In the genomic region with DNA sequence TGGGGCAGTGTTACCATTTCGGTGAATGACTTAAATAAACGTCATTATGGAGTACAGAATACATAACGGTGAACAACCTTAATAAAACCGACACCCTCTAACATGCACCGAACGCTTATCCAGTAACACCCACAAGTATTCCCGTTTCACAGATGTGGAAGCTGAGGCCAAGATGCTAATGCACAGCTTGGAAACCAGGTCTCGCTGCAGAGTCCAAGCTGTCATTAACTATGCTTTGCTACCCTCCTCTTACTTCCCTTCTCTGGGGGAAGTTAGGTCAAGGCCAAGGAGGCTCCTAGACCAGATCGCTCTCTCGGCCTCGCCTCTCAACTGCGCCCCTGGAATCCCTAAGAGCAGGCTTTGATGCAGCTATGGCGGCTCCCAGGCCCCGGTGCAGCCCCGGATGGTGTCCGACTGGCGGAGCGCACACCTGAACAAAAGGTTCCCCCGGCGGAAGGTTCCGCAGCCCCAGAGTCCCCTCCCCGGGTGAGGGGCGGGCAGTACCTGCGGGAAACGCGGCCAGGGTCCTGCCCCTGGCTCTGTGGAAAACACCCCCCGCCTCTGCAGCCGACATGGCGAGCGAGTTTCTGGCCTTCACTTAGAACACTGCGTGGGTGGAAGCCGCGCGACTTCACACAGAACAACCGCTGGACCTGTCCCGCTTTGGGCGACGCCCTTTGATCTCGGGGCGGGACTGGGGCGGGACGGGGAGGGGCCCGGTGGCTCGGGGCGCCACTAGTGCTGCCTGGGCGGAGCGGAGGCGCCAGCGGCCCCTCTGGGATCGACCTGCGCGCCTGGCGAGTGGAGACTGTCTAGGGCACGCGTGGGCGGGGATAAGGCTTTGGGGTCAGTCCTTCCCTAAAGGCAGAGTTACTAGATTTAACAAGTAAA, we compare ENCODE assay signal across 8 cellular contexts. TPM values are rescaled to one million over a fixed set of nuclear protein-coding genes. Genes with fewer than 3 reads are reported as not detected.
DNase-seq lines count a peak whose midpoint lies in the region; ATAC-seq and TF ChIP-seq lines count a peak whose summit lies in the region.

CPPED1 (minus strand) TSS at position 685 of the 891 bp plus-strand sequence; CDS start at position 574, 111 bp downstream.

- no peaks in the 10 kb centered on the region for H3K9me3 Mint-ChIP-seq in activated CD4-positive, alpha-beta T cell treated with anti-CD3 and anti-CD28 coated beads, Interleukin-2, amount 10 ng/mL, durations not matched to agents 24 days and 14 days

- peaks cover 14% of the 10 kb centered on the region for H3K36me3 Mint-ChIP-seq in activated CD4-positive, alpha-beta T cell treated with anti-CD3 and anti-CD28 coated beads, Interleukin-2, amount 10 ng/mL, durations not matched to agents 24 days and 14 days (ENCODE audit: low read depth)

- no peak for TF ChIP-seq CTCF in AG09319 (IDR thresholded peaks at IDR 0.05; ENCODE audit: low read depth, low read length)
- no peak for TF ChIP-seq CTCF in coronary artery (IDR thresholded peaks at IDR 0.05)

- ATAC-seq in GM19035 (IDR thresholded peaks at IDR 0.05; ENCODE audit: unreplicated experiment) (peak; percentile 83), HG03342 (IDR thresholded peaks at IDR 0.05; ENCODE audit: unreplicated experiment) (peak; percentile 89)

- H3K4me3 Mint-ChIP-seq in activated CD4-positive, alpha-beta T cell treated with anti-CD3 and anti-CD28 coated beads, Interleukin-2, amount 10 ng/mL, durations not matched to agents 24 days and 14 days, result peak within 1 kb of the TSS; percentile 94

- no peaks in the 10 kb centered on the region for H3K27me3 Mint-ChIP-seq in activated CD4-positive, alpha-beta T cell treated with anti-CD3 and anti-CD28 coated beads, Interleukin-2, amount 10 ng/mL, durations not matched to agents 24 days and 14 days

- H3K27ac Mint-ChIP-seq in activated CD4-positive, alpha-beta T cell treated with anti-CD3 and anti-CD28 coated beads, Interleukin-2, amount 10 ng/mL, durations not matched to agents 24 days and 14 days, result peak within 1 kb of the TSS; percentile 94

- H3K4me3 ChIP-seq in coronary artery, result peak within 1 kb of the TSS; percentile 73

- peak within 1 kb of the TSS; percentile 50 to 84 for H3K27ac ChIP-seq in coronary artery

- intact Hi-C loops in activated CD4-positive, alpha-beta T cell treated with anti-CD3 and anti-CD28 coated beads, Interleukin-2, amount 10 ng/mL, durations not matched to agents 24 days and 14 days (cut with micrococcal nuclease), result loop anchor here (1.0 to 5.0 kb wide), 5 partner anchors 53 to 721 kb away; no protein-coding TSS in a partner anchor

- peaks cover 33% of the 10 kb centered on the region for H3K4me1 Mint-ChIP-seq in activated CD4-positive, alpha-beta T cell treated with anti-CD3 and anti-CD28 coated beads, Interleukin-2, amount 10 ng/mL, durations not matched to agents 24 days and 14 days

- peak; percentile 81 for DNase-seq in AG09319 (ENCODE audit: extremely low read depth, low read depth)
- DNase-seq in NCI-H510A treated with DMSO at 0.1 percent for 48 hours (lab: John Stamatoyannopoulos, UW), result peak; percentile 73
- peak; percentile 97 for DNase-seq in activated CD4-positive, alpha-beta T cell treated with anti-CD3 and anti-CD28 coated beads, Interleukin-2, amount 10 ng/mL, durations not matched to agents 24 days and 14 days
- DNase-seq in coronary artery (ENCODE audit: low spot score), result peak; percentile 90
- peak; percentile 97 for DNase-seq in left kidney (ENCODE audit: low read depth, low spot score)
- peak; percentile 84 to 86 for DNase-seq in stimulated activated CD4-positive, alpha-beta T cell treated with anti-CD3 and anti-CD28 coated beads, Interleukin-1b, Interleukin-23, amount 100 ng/mL, for 4 hours (ENCODE audit: low read depth in 2 of 2)

RNA-seq across cellular contexts. Expression of gene CPPED1, which starts in this region (rescaled TPM):
- 4.4 and 5.1 TPM in 2 replicates for total RNA-seq in activated CD4-positive, alpha-beta T cell treated with anti-CD3 and anti-CD28 coated beads, Interleukin-2, amount 10 ng/mL, durations not matched to agents 24 days and 14 days

Comparison
In these comparisons a context has a peak if more than half of its experiments do, and no peak if none do; other contexts are left out.
1. Peak in every context shown above with its lines: DNase-seq, ATAC-seq, H3K4me3 ChIP-seq and H3K27ac ChIP-seq.